In genomic region chr11:77821349-77821851, GRCh38 we compare ENCODE assay signal across 8 cellular contexts. TPM values are rescaled to one million over a fixed set of nuclear protein-coding genes. Genes with fewer than 3 reads are reported as not detected.
DNase-seq lines count a peak whose midpoint lies in the region; ATAC-seq and TF ChIP-seq lines count a peak whose summit lies in the region.

No MANE protein-coding gene starts in this region.

- peaks cover 35% of the 10 kb centered on the region for H3F3A ChIP-seq in neural progenitor cell (ENCODE audit: low read depth)

- H3K27me3 ChIP-seq in neural progenitor cell: no peaks in the 10 kb centered on the region

- TF ChIP-seq CTCF in Calu3 (IDR thresholded peaks at IDR 0.05; ENCODE audit: unreplicated experiment) (no peak), fibroblast of villous mesenchyme (IDR thresholded peaks at IDR 0.05; ENCODE audit: insufficient read depth, low read depth, low read length) (no peak), neural progenitor cell (IDR thresholded peaks at IDR 0.05) (no peak)

- no peaks in the 10 kb centered on the region for H3K9me3 ChIP-seq in neural progenitor cell (ENCODE audit: low read depth)

- H2AFZ ChIP-seq in neural progenitor cell (replicated peaks): peak overlapping the region; percentile 89

- H3K9me3 Mint-ChIP-seq in Calu3 (ENCODE audit: low read depth, unreplicated experiment) (no peaks in the 10 kb centered on the region), neural progenitor cell (peaks cover under 1% of the 10 kb centered on the region)
- no peaks in the 10 kb centered on the region for H3K9me3 Mint-ChIP-seq in activated T-helper 17 cell treated with anti-CD3 and anti-CD28 coated beads, Interleukin-2, amount 50 U/mL, for 72 hours

- ATAC-seq in activated T-helper 17 cell treated with anti-CD3 and anti-CD28 coated beads, Interleukin-2, amount 50 U/mL, for 72 hours (replicated peaks): no peak

- peak; percentile 14 for DNase-seq in Calu3
- DNase-seq in Jurkat, Clone E6-1 (ENCODE audit: low read depth, low spot score): no peak
- peak; percentile 52 for DNase-seq in fibroblast of villous mesenchyme (ENCODE audit: low read depth)
- no peak for DNase-seq in neural progenitor cell (ENCODE audit: low spot score)
- no peak for DNase-seq in middle frontal gyrus (ENCODE audit: extremely low spot score, low spot score)
- DNase-seq in NCI-H2196 treated with DMSO at 0.1 percent for 48 hours (lab: John Stamatoyannopoulos, UW; ENCODE audit: unreplicated experiment): no peak
- no peak for DNase-seq in ecto neural progenitor cell (ENCODE audit: low spot score)

- peaks cover 28% of the 10 kb centered on the region for H4K20me1 ChIP-seq in neural progenitor cell (ENCODE audit: low read depth)

- no TSS peak for BruUV-seq in Calu3 (replicated peaks; lab: Mats Ljungman, UMichigan)

- H3K27ac ChIP-seq in neural progenitor cell: peak overlapping the region; percentile 10

- H3K4me1 Mint-ChIP-seq in Calu3 (ENCODE audit: low read depth, unreplicated experiment) (peaks cover 18% of the 10 kb centered on the region), neural progenitor cell (peaks cover 14% of the 10 kb centered on the region)
- H3K4me1 Mint-ChIP-seq in activated T-helper 17 cell treated with anti-CD3 and anti-CD28 coated beads, Interleukin-2, amount 50 U/mL, for 72 hours: peaks cover 24% of the 10 kb centered on the region

- H3K4me1 ChIP-seq in neural progenitor cell: peaks cover 22% of the 10 kb centered on the region

- H3K9ac ChIP-seq in neural progenitor cell: peak overlapping the region; percentile 68

- H3K27me3 Mint-ChIP-seq in Calu3 (ENCODE audit: unreplicated experiment): no peaks in the 10 kb centered on the region
- no peaks in the 10 kb centered on the region for H3K27me3 Mint-ChIP-seq in activated T-helper 17 cell treated with anti-CD3 and anti-CD28 coated beads, Interleukin-2, amount 50 U/mL, for 72 hours
- H3K27me3 Mint-ChIP-seq in neural progenitor cell (ENCODE audit: insufficient read depth, low read depth): peaks cover 3% of the 10 kb centered on the region

- H3K4me3 Mint-ChIP-seq in Calu3 (ENCODE audit: low read depth, unreplicated experiment): peak overlapping the region; percentile 90
- peak overlapping the region; percentile 98 for H3K4me3 Mint-ChIP-seq in activated T-helper 17 cell treated with anti-CD3 and anti-CD28 coated beads, Interleukin-2, amount 50 U/mL, for 72 hours
- H3K4me3 Mint-ChIP-seq in neural progenitor cell: peak overlapping the region; percentile 96

- H3K4me3 ChIP-seq in Jurkat, Clone E6-1 (ENCODE audit: low read length): peak overlapping the region; percentile 94
- peak overlapping the region; percentile 99 for H3K4me3 ChIP-seq in fibroblast of villous mesenchyme (ENCODE audit: low read depth, low read length)
- peak overlapping the region; percentile 100 for H3K4me3 ChIP-seq in neural progenitor cell

- peaks cover 29% of the 10 kb centered on the region for H3K36me3 Mint-ChIP-seq in Calu3 (ENCODE audit: insufficient read depth, unreplicated experiment)
- peaks cover 9% of the 10 kb centered on the region for H3K36me3 Mint-ChIP-seq in activated T-helper 17 cell treated with anti-CD3 and anti-CD28 coated beads, Interleukin-2, amount 50 U/mL, for 72 hours (ENCODE audit: low read depth)
- peaks cover 10% of the 10 kb centered on the region for H3K36me3 Mint-ChIP-seq in neural progenitor cell

- CTCF ChIA-PET in Calu3 (lab: Charles Lee): interaction anchor here (0.6 kb wide), 1 partner anchor 173 kb away, joined by 7 read pairs; the partner anchor contains the start of gene INTS4

- no peaks in the 10 kb centered on the region for H3K36me3 ChIP-seq in neural progenitor cell

- peak overlapping the region; percentile 85 for H3K4me2 ChIP-seq in neural progenitor cell

- peaks cover 56% of the 10 kb centered on the region for H3K79me2 ChIP-seq in neural progenitor cell (ENCODE audit: low read depth)

- intact Hi-C loops in Calu3 (cut with micrococcal nuclease; ENCODE audit: unreplicated experiment): no loop called here

- peak overlapping the region; percentile 68 for H3K27ac Mint-ChIP-seq in Calu3 (ENCODE audit: unreplicated experiment)
- H3K27ac Mint-ChIP-seq in activated T-helper 17 cell treated with anti-CD3 and anti-CD28 coated beads, Interleukin-2, amount 50 U/mL, for 72 hours: peak overlapping the region; percentile 83
- H3K27ac Mint-ChIP-seq in neural progenitor cell: peak overlapping the region; percentile 77

RNA-seq across cellular contexts. Expression of gene AAMDC, which starts 0.5 kb away (rescaled TPM):
- total RNA-seq in Calu3 (2022) (11.7 and 12.9 TPM in 2 replicates), fibroblast of villous mesenchyme (22.0 and 23.2 TPM in 2 replicates), neural progenitor cell (ENCODE audit: low replicate concordance) (16.4 and 25.2 TPM in 2 replicates)
- 36.9 TPM for polyA plus RNA-seq in Jurkat, Clone E6-1 (2012; ENCODE audit: insufficient read depth, insufficient read length)
- total RNA-seq in activated T-helper 17 cell treated with anti-CD3 and anti-CD28 coated beads, Interleukin-2, amount 50 U/mL, for 72 hours: 1 to 10 TPM; 7.4 to 7.7 TPM

RNA-seq across cellular contexts. Expression of gene RSF1, which starts 0.9 kb away (rescaled TPM):
- total RNA-seq in Calu3 (2022): 68.5 and 76.4 TPM in 2 replicates
- 17.5 TPM for polyA plus RNA-seq in Jurkat, Clone E6-1 (2012; ENCODE audit: insufficient read depth, insufficient read length)
- total RNA-seq in activated T-helper 17 cell treated with anti-CD3 and anti-CD28 coated beads, Interleukin-2, amount 50 U/mL, for 72 hours: 10 to 100 TPM; 46.2 to 68.7 TPM
- total RNA-seq in fibroblast of villous mesenchyme: 34.1 and 46.2 TPM in 2 replicates
- total RNA-seq in neural progenitor cell (ENCODE audit: low replicate concordance): 84.0 and 106 TPM in 2 replicates

Comparison
In these comparisons a context has a peak if more than half of its experiments do, and no peak if none do; other contexts are left out.
1. DNase-seq: peak in Calu3 (single experiment) and fibroblast of villous mesenchyme (single experiment); none in Jurkat, Clone E6-1 (single experiment), neural progenitor cell (single experiment), middle frontal gyrus (single experiment), NCI-H2196 treated with DMSO at 0.1 percent for 48 hours (single experiment) and ecto neural progenitor cell (single experiment).
2. Peak in every context shown above with its lines, with median percentiles within 50 percentile points of each other: H3K27ac Mint-ChIP-seq, H3K4me3 Mint-ChIP-seq and H3K4me3 ChIP-seq.